In the genomic region with DNA sequence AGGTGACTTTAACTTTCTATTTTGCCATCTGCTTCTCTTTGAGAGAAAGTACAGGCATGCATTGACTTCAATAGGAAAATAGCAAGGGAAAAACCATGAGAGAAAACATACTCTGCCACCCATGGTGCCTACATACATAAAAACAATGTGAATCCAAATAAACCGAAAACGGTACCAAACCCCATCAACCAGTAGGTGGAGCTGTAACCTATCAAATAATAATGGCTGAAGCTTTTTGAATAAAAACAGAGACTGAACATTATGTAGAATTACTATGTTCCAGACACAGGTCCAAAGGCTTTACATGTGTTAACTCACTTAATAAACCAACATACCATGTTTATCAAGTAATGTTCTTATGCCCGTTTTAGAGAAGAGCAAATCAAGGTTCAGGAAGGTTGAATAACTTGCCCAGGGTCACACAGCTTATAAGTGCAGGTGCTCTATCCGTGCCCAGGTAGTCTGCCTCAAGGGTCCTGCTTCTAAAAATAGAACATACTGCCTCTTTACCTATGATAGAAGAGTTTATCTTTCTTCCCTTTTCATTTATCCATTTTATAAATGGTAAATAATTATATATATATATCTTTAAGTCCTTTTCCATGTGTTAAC, we compare ENCODE assay signal across 8 cellular contexts.
DNase-seq lines count a peak whose midpoint lies in the region; ATAC-seq and TF ChIP-seq lines count a peak whose summit lies in the region.

No MANE protein-coding gene starts in this region.

- TF ChIP-seq CTCF in C4-2B (conservative IDR thresholded peaks at IDR 0.05), result peak; percentile 80
- TF ChIP-seq CTCF in OCI-LY3 (IDR thresholded peaks at IDR 0.05; ENCODE audit: low read depth, low read length), result peak; percentile 99; the same call in 1 of the 2 replicates
- TF ChIP-seq CTCF in dorsolateral prefrontal cortex (IDR thresholded peaks at IDR 0.05 in 54 of 56, conservative IDR thresholded peaks at IDR 0.05 in 2 of 56; ENCODE audit: low read depth in 1 of 56, partially characterized antibody in 56 of 56), result peak; percentile 68 to 94 (median 82)
- TF ChIP-seq CTCF in mucosa of descending colon (IDR thresholded peaks at IDR 0.05), result no peak

- peak overlapping the region; percentile 44 for H2AFZ ChIP-seq in OCI-LY3 (ENCODE audit: low read depth, low read length)

- no peaks in the 10 kb centered on the region for H4K20me1 ChIP-seq in OCI-LY3 (ENCODE audit: insufficient read depth, low read length)

- no peaks in the 10 kb centered on the region for H3K27me3 ChIP-seq in OCI-LY3 (ENCODE audit: low read depth, low read length)
- H3K27me3 ChIP-seq in dorsolateral prefrontal cortex, result peaks cover 0 to 7% (median 0%) of the 10 kb centered on the region in 45 donors

- H3K79me2 ChIP-seq in OCI-LY3 (ENCODE audit: low read length), result no peaks in the 10 kb centered on the region

- H3K27ac ChIP-seq in C4-2B, result no peak overlapping the region
- peak overlapping the region; percentile 90 for H3K27ac ChIP-seq in OCI-LY3 (ENCODE audit: low read length)
- no peak overlapping the region for H3K27ac ChIP-seq in dorsolateral prefrontal cortex

- intact Hi-C loops in dorsolateral prefrontal cortex (cut with DNase I) (loop anchor here in 1 of 2 donors (2.0 to 10.0 kb wide), 2 partner anchors 16 to 1516 kb away; no protein-coding TSS in a partner anchor), mucosa of descending colon (cut with DNase I, micrococcal nuclease) (no loop called here)

- DNase-seq in HS-27A (ENCODE audit: low read depth), result peak; percentile 31
- peak in 2 of 10 donors; percentile 30 to 52 for DNase-seq in dorsolateral prefrontal cortex
- DNase-seq in mucosa of descending colon, result peak in 1 of 3 donors; percentile 70

- H3K4me3 ChIP-seq in OCI-LY3 (ENCODE audit: low read length) (no peak overlapping the region), dorsolateral prefrontal cortex (no peak overlapping the region), mucosa of descending colon (no peak overlapping the region)

- ATAC-seq in GM18867 (IDR thresholded peaks at IDR 0.05; ENCODE audit: unreplicated experiment), result peak; percentile 59
- ATAC-seq in mucosa of descending colon, result peak; percentile 39
- ATAC-seq in HG03342 (IDR thresholded peaks at IDR 0.05; ENCODE audit: unreplicated experiment), result no peak
- no peak for ATAC-seq in HG02870 (IDR thresholded peaks at IDR 0.05; ENCODE audit: unreplicated experiment)

- H3K36me3 ChIP-seq in OCI-LY3 (replicated peaks; ENCODE audit: low read depth, low read length), result peaks cover 12% of the 10 kb centered on the region
- no peaks in the 10 kb centered on the region for H3K36me3 ChIP-seq in mucosa of descending colon (ENCODE audit: low read depth)

- H3K9me3 ChIP-seq in OCI-LY3 (ENCODE audit: insufficient read depth, low read length), result no peaks in the 10 kb centered on the region
- H3K9me3 ChIP-seq in mucosa of descending colon, result no peaks in the 10 kb centered on the region

- H3K4me1 ChIP-seq in OCI-LY3 (ENCODE audit: low read length) (peaks cover 60% of the 10 kb centered on the region), mucosa of descending colon (ENCODE audit: low read depth) (no peaks in the 10 kb centered on the region)

- H3K9ac ChIP-seq in OCI-LY3 (ENCODE audit: low read length), result peak overlapping the region; percentile 78

- peak overlapping the region; percentile 74 for H3K4me2 ChIP-seq in OCI-LY3 (ENCODE audit: low read length)

Comparison
In these comparisons a context has a peak if more than half of its experiments do, and no peak if none do; other contexts are left out.
1. ATAC-seq: peak in GM18867 (single experiment) and mucosa of descending colon (single experiment); none in HG03342 (single experiment) and HG02870 (single experiment).